Comparison of ENCODE assay signal across 9 cellular contexts in the genomic region with DNA sequence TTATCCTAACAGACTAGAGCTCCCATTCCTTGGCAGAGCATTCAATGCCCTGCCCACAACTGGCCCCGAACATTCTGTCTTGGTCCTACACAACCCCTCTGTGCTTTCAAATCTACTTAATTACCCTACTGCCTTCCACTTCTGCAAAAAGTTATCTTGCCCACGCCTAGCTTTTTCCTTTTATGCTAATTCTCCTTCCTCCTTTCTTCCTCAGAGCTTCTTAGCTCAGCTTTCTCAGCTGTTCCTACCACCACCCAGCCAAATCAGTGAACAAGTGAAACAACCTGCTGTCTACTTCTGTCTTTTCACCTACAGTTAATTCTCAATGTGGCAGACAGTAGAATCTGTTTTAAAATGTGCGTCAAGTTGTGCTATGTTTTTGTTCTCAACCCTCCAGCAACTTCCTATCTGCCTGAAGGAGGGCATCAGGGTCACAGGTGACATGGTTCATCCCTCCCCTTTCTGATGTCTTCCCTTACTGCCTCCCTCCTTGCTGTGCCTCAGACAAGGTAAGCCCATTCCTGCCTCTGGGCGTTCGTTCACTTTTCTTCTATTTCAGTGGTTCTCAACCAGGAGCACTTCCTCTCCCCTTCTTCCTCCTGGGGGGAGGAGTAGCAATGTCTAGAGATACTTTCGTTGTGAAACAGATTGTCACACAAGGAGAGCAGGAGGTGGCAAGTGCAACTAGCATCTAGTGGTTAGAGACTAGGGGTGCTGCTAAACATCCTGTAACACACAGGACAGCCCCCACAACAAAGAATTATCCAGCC. TPM values are rescaled to one million over a fixed set of nuclear protein-coding genes. Genes with fewer than 3 reads are reported as not detected.
DNase-seq lines count a peak whose midpoint lies in the region; ATAC-seq and TF ChIP-seq lines count a peak whose summit lies in the region.
"Had no signal": no experiment of that assay in that cellular context is flagged by ENCODE, and none has a peak within 500 bp of the region (broad histone marks: within the 10 kb centered on the region; RNA-seq: fewer than 3 reads in every experiment).

No MANE protein-coding gene starts in this region.

- POLR2A ChIA-PET in activated CD4-positive, alpha-beta T cell treated with anti-CD3 and anti-CD28 coated beads for 36 hours (lab: Charles Lee): interaction anchor here (0.6 to 1.1 kb wide), 4 partner anchors 53 to 592 kb away, joined by 3 to 4 read pairs (median 4); a partner anchor contains a TSS

- CTCF ChIA-PET in activated CD4-positive, alpha-beta T cell treated with anti-CD3 and anti-CD28 coated beads for 36 hours (lab: Charles Lee): interaction anchor here (0.5 to 2.3 kb wide), 11 partner anchors 10 to 145 kb away, joined by 3 to 7 read pairs (median 3); a partner anchor contains a TSS

- H3K36me3 Mint-ChIP-seq in activated CD4-positive, alpha-beta T cell treated with anti-CD3 and anti-CD28 coated beads for 36 hours (ENCODE audit: low read depth): peaks cover 19% of the 10 kb centered on the region

- H3K4me3 ChIP-seq in OCI-LY3 (ENCODE audit: low read length): peak overlapping the region; percentile 99
- peak overlapping the region; percentile 66 to 71 for H3K4me3 ChIP-seq in duodenal mucosa (ENCODE audit: low read depth in 1 of 2, low read length in 2 of 2)
- peak overlapping the region in 1 of 4 donors; percentile 100 for H3K4me3 ChIP-seq in stomach

- peaks cover 52% of the 10 kb centered on the region for H3K4me1 Mint-ChIP-seq in activated CD4-positive, alpha-beta T cell treated with anti-CD3 and anti-CD28 coated beads for 36 hours

- H3K27ac ChIP-seq in OCI-LY3 (ENCODE audit: low read length): peak overlapping the region; percentile 95
- no peak overlapping the region for H3K27ac ChIP-seq in duodenal mucosa (ENCODE audit: low read depth, low read length)
- peak overlapping the region in 4 of 5 donors; percentile 26 to 99 (median 97) for H3K27ac ChIP-seq in stomach

- peak; percentile 29 for DNase-seq in activated CD4-positive, alpha-beta T cell treated with anti-CD3 and anti-CD28 coated beads for 36 hours
- DNase-seq in activated CD4-positive, alpha-beta T cell treated with anti-CD3 and anti-CD28 coated beads for 1 hour: no peak
- DNase-seq in stomach: no peak
- no peak for DNase-seq in NCI-H510A (lab: John Stamatoyannopoulos, UW)
- no peak for DNase-seq in NCI-H2107 (lab: John Stamatoyannopoulos, UW)

- H3K27me3 ChIP-seq in OCI-LY3 (ENCODE audit: low read depth, low read length) (no peaks in the 10 kb centered on the region), duodenal mucosa (ENCODE audit: control insufficient read depth in 1 of 2, insufficient read depth in 2 of 2, low read length in 2 of 2) (no peaks in the 10 kb centered on the region), stomach (no peaks in the 10 kb centered on the region)

- TF ChIP-seq CTCF in OCI-LY3 (IDR thresholded peaks at IDR 0.05; ENCODE audit: low read depth, low read length): no peak
- TF ChIP-seq CTCF in stomach (IDR thresholded peaks at IDR 0.05): no peak

- H3K27ac Mint-ChIP-seq in activated CD4-positive, alpha-beta T cell treated with anti-CD3 and anti-CD28 coated beads for 36 hours: peak overlapping the region; percentile 74

- no peaks in the 10 kb centered on the region for H3K27me3 Mint-ChIP-seq in activated CD4-positive, alpha-beta T cell treated with anti-CD3 and anti-CD28 coated beads for 36 hours

- no peak for TF ChIP-seq EP300 in stomach (IDR thresholded peaks at IDR 0.05)

- H3K9me3 ChIP-seq in OCI-LY3 (ENCODE audit: insufficient read depth, low read length): no peaks in the 10 kb centered on the region
- H3K9me3 ChIP-seq in duodenal mucosa (ENCODE audit: control insufficient read depth in 1 of 2, low read length in 2 of 2): no peaks in the 10 kb centered on the region
- H3K9me3 ChIP-seq in stomach: no peaks in the 10 kb centered on the region
- H3K9me3 ChIP-seq: A549 had no signal

- H2AFZ ChIP-seq in OCI-LY3 (ENCODE audit: low read depth, low read length): peak overlapping the region; percentile 49

- peak overlapping the region; percentile 88 for H3K4me2 ChIP-seq in OCI-LY3 (ENCODE audit: low read length)

- H3K36me3 ChIP-seq in OCI-LY3 (replicated peaks; ENCODE audit: low read depth, low read length) (peaks cover 15% of the 10 kb centered on the region), duodenal mucosa (ENCODE audit: control insufficient read depth in 1 of 2, insufficient read depth in 2 of 2, low read length in 2 of 2) (peaks cover under 1 to 5% of the 10 kb centered on the region in 2 donors), stomach (peaks cover 11 to 17% (median 14%) of the 10 kb centered on the region in 4 donors)

- WGBS in stomach, 5 donors: 49 to 56% (median 53%) methylated on average over 6 of the region's 6 CpGs

- intact Hi-C loops in activated CD4-positive, alpha-beta T cell treated with anti-CD3 and anti-CD28 coated beads for 36 hours (cut with DNase I, micrococcal nuclease): loop anchor here (2.0 to 5.0 kb wide), 9 partner anchors 39 to 761 kb away; a partner anchor contains a TSS
- intact Hi-C loops in stomach (cut with DNase I; ENCODE audit: low total_unique reads): no loop called here

- peaks cover 34% of the 10 kb centered on the region for H3K4me1 ChIP-seq in OCI-LY3 (ENCODE audit: low read length)
- peaks cover 23 to 27% of the 10 kb centered on the region in 2 donors for H3K4me1 ChIP-seq in duodenal mucosa (ENCODE audit: control insufficient read depth in 1 of 2, insufficient read depth in 2 of 2, low read length in 2 of 2)
- H3K4me1 ChIP-seq in stomach: peaks cover 31 to 43% (median 41%) of the 10 kb centered on the region in 4 donors

- H4K20me1 ChIP-seq in OCI-LY3 (ENCODE audit: insufficient read depth, low read length): 0 out of 2 replicates have a peak, but pooled peaks cover 11% of the 10 kb centered on the region

- no peak for TF ChIP-seq POLR2A in stomach (IDR thresholded peaks at IDR 0.05)

- peak; percentile 23 for ATAC-seq in activated CD4-positive, alpha-beta T cell treated with anti-CD3 and anti-CD28 coated beads for 36 hours
- ATAC-seq in HG02759 (IDR thresholded peaks at IDR 0.05; ENCODE audit: unreplicated experiment): peak; percentile 40
- ATAC-seq: A549 had no signal

- H3K9me3 Mint-ChIP-seq in activated CD4-positive, alpha-beta T cell treated with anti-CD3 and anti-CD28 coated beads for 36 hours (ENCODE audit: low read depth): no peaks in the 10 kb centered on the region

- peak overlapping the region; percentile 84 for H3K4me3 Mint-ChIP-seq in activated CD4-positive, alpha-beta T cell treated with anti-CD3 and anti-CD28 coated beads for 36 hours

- H3K79me2 ChIP-seq in OCI-LY3 (ENCODE audit: low read length): peaks cover 28% of the 10 kb centered on the region

- H3K9ac ChIP-seq in OCI-LY3 (ENCODE audit: low read length) (peak overlapping the region; percentile 58), duodenal mucosa (ENCODE audit: low read depth in 1 of 2, low read length in 2 of 2) (peak overlapping the region in 1 of 2 donors; percentile 13)

RNA-seq across cellular contexts. Expression of a gene that starts 1.3 kb away (rescaled TPM):
- total RNA-seq in activated CD4-positive, alpha-beta T cell treated with anti-CD3 and anti-CD28 coated beads for 36 hours: 10 to 100 TPM; 44.3 to 50.4 TPM
- 100 to 1,000 TPM in 1 of 5 donors, 10 to 100 TPM in 4; 18.8 to 102 (median 65.9) TPM for total RNA-seq in stomach
- 10 to 100 TPM; 24.7 to 45.0 (median 35.7) TPM for polyA plus RNA-seq in stomach

RNA-seq across cellular contexts. Expression of a gene that starts 53.3 kb away (rescaled TPM):
- total RNA-seq in activated CD4-positive, alpha-beta T cell treated with anti-CD3 and anti-CD28 coated beads for 36 hours: 100 to 1,000 TPM in 1 of 2 experiments, 10 to 100 TPM in 1; 94.0 to 101 TPM
- 10 to 100 TPM in 3 of 5 donors, 1 to 10 TPM in 2; 5.5 to 61.3 (median 26.8) TPM for total RNA-seq in stomach
- polyA plus RNA-seq in stomach: 1 to 10 TPM; 5.3 to 7.9 (median 6.2) TPM
